36 cellular contexts compared by ENCODE assay signal in the genomic region with DNA sequence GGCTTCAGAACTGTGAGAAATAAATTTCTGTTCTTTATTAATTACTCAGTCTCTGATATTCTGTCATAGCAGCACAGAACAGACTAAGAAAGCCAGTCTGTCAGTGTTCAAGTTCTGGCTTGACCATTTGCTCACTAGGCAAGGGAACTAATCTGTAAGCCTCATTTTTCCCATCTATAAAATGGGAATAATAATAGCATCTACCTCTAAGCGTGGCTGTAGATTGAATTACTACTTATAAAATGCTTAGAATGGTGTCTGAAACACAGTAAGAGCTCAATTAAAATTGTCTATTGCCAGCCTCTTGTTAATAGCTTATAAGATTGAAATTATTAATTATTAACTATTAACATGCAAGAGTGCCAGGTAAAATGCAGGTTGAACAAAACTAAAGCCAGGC.
"Had no signal": no experiment of that assay in that cellular context is flagged by ENCODE, and none has a peak within 500 bp of the region (broad histone marks: within the 10 kb centered on the region; RNA-seq: fewer than 3 reads in every experiment).

No MANE protein-coding gene starts in this region.

- H3K9me3 ChIP-seq: MG63 had no signal

- H3K27me3 ChIP-seq: MG63 had no signal

- H3K4me3 ChIP-seq: MG63 had no signal

- DNase-seq: Karpas-422, Kasumi-1, MG63, MM.1S, MV-4-11, NCI-H1048, NCI-H1092, NCI-H1092 treated with DMSO at 0.1 percent for 48 hours, NCI-H1105, NCI-H1105 treated with DMSO at 0.1 percent for 48 hours, NCI-H1417, NCI-H1417 treated with DMSO at 0.1 percent for 48 hours, NCI-H1436, NCI-H1436 treated with DMSO at 0.1 percent for 48 hours, NCI-H146, NCI-H1694, NCI-H1694 treated with DMSO at 0.1 percent for 48 hours, NCI-H187, NCI-H187 treated with DMSO at 0.1 percent for 48 hours, NCI-H1930, NCI-H2029, NCI-H2029 treated with DMSO at 0.1 percent for 48 hours, NCI-H2081, NCI-H2081 treated with DMSO at 0.1 percent for 48 hours, NCI-H2107, NCI-H2171, NCI-H2171 treated with DMSO at 0.1 percent for 48 hours, NCI-H2227 treated with DMSO at 0.1 percent for 48 hours, NCI-H226, NCI-H345, NCI-H446, NCI-H446 treated with DMSO at 0.1 percent for 48 hours, NCI-H510A, NCI-H510A treated with DMSO at 0.1 percent for 48 hours, NCI-H524, NCI-H524 treated with DMSO at 0.1 percent for 48 hours had no signal
